15 cellular contexts compared by ENCODE assay signal in genomic region chr19:34243876-34244578, GRCh38.
"Had no signal": no experiment of that assay in that cellular context is flagged by ENCODE, and none has a peak within 500 bp of the region (broad histone marks: within the 10 kb centered on the region; RNA-seq: fewer than 3 reads in every experiment).

No MANE protein-coding gene starts in this region.

- H3K4me1 ChIP-seq: adrenal gland, lower lobe of right lung, parathyroid adenoma, stomach, uterus had no signal

- H3K36me3 ChIP-seq: adrenal gland, lower lobe of right lung, stomach, uterus had no signal

- H3K9ac ChIP-seq: parathyroid adenoma had no signal

- H2AFZ ChIP-seq: hepatocyte, parathyroid adenoma had no signal

- H3K27ac ChIP-seq: adrenal gland, hepatocyte, lower lobe of right lung, parathyroid adenoma, skin epidermis, stomach, uterus had no signal

- H3K4me3 ChIP-seq: adrenal gland, hepatocyte, lower lobe of right lung, skin epidermis, stomach, uterus had no signal

- ATAC-seq: lower lobe of right lung had no signal

- H3K4me2 ChIP-seq: hepatocyte had no signal

- H3K9me3 ChIP-seq: adrenal gland, lower lobe of right lung, stomach, uterus had no signal

- H3K27me3 ChIP-seq: adrenal gland, hepatocyte, stomach, uterus had no signal

- H3K79me2 ChIP-seq: hepatocyte, parathyroid adenoma had no signal

- DNase-seq: activated CD4-positive, alpha-beta T cell treated with anti-CD3 and anti-CD28 coated beads, Interleukin-2, amount 10 ng/mL, durations not matched to agents 7 days and 5 days; activated CD4-positive, CD25-positive, alpha-beta regulatory T cell; activated naive CD4-positive, alpha-beta T cell treated with anti-CD3 and anti-CD28 coated beads, Interleukin-2, amount 50 U/mL, for 16 hours; dermis blood vessel endothelial cell; endodermal cell; erythroblast; lower lobe of right lung; midbrain; retina; stomach; uterus had no signal
